ENCODE assay signal across 9 cellular contexts in the genomic region with DNA sequence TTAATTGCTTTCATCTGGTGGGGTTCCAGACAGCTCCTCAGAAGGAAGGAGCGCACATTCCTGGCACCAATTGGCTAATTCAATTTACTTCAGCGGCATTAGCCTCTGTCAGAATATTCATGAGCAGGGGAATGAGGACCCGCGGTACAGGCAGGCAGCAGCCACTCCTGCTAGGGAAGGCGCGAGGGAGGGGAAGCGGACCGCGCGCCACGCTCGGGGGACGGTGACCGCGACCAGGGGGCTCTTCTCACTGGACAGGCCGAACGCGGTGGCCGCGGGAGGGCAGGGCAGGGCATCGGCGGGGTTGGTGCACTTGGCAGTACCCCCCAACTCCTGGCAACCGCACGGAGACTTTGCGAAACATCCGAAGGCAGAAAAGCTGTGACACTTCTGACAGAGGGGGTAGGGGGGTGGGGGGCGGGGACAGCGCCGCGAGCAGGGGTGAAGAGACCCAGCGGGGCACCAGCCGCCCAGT. TPM values are rescaled to one million over a fixed set of nuclear protein-coding genes. Genes with fewer than 3 reads are reported as not detected.
A peak's percentile ranks its signal among the peaks of the same experiment; 100 is the strongest.
DNase-seq lines count a peak whose midpoint lies in the region; ATAC-seq and TF ChIP-seq lines count a peak whose summit lies in the region.
"Had no signal": no experiment of that assay in that cellular context is flagged by ENCODE, and none has a peak within 500 bp of the region (broad histone marks: within the 10 kb centered on the region; RNA-seq: fewer than 3 reads in every experiment).

A gene (plus strand): TSS at position 160 of the 475 bp plus-strand sequence.

- TF ChIP-seq CTCF in left ventricle myocardium inferior (IDR thresholded peaks at IDR 0.05; ENCODE audit: borderline replicate concordance), result no peak

- no peaks in the 10 kb centered on the region for H3K36me3 ChIP-seq in left ventricle myocardium inferior

- peak in 11 of 14 donors; percentile 12 to 81 (median 52) for DNase-seq in C1 segment of cervical spinal cord (lab: John Stamatoyannopoulos, UW)
- DNase-seq in anterior cingulate cortex (lab: John Stamatoyannopoulos, UW), result peak in 51 of 58 donors; percentile 10 to 76 (median 47)
- no peak for DNase-seq in left ventricle myocardium inferior
- peak; percentile 30 to 92 (median 54) for DNase-seq in posterior cingulate gyrus
- no peak for DNase-seq in T1000 (lab: John Stamatoyannopoulos, UW)
- DNase-seq in hepatic stellate cell (ENCODE audit: low spot score), result no peak
- DNase-seq: NCI-H1048 had no signal

- H3K27ac ChIP-seq in left ventricle myocardium inferior (replicated peaks), result no peak within 1 kb of the TSS

- H3K27me3 ChIP-seq in left ventricle myocardium inferior (ENCODE audit: low read depth), result peaks cover 60% of the 10 kb centered on the region

- H3K9me3 ChIP-seq in left ventricle myocardium inferior (replicated peaks), result no peaks in the 10 kb centered on the region

- intact Hi-C loops in left ventricle myocardium inferior (cut with micrococcal nuclease), result no loop called here
- intact Hi-C loops in posterior cingulate gyrus (cut with DNase I), result loop anchor here (5.0 kb wide), 1 partner anchor 74 kb away; no protein-coding TSS in a partner anchor

- peaks cover 16% of the 10 kb centered on the region for H3K4me1 ChIP-seq in left ventricle myocardium inferior

- H3K4me3 ChIP-seq in left ventricle myocardium inferior, result peak within 1 kb of the TSS; percentile 59

- ATAC-seq in esophagus mucosa (no peak), HG02970 (IDR thresholded peaks at IDR 0.05; ENCODE audit: low FRiP score, unreplicated experiment) (no peak)

RNA-seq across cellular contexts. Expression of the gene that starts here (rescaled TPM):
- total RNA-seq in left ventricle myocardium inferior (not detected), esophagus mucosa (not detected)

Comparison
In these comparisons a context has a peak if more than half of its experiments do, and no peak if none do; other contexts are left out.
1. DNase-seq: peak in C1 segment of cervical spinal cord (11 of 14), anterior cingulate cortex (51 of 58) and posterior cingulate gyrus (10 of 10); none in left ventricle myocardium inferior (single experiment), T1000 (single experiment) and hepatic stellate cell (single experiment).